Comparison of ENCODE assay signal across 23 cellular contexts in genomic region chrX:150227321-150227860, GRCh38.
"Had no signal": no experiment of that assay in that cellular context is flagged by ENCODE, and none has a peak within 500 bp of the region (broad histone marks: within the 10 kb centered on the region; RNA-seq: fewer than 3 reads in every experiment).

No MANE protein-coding gene starts in this region.

- H3K9me3 Mint-ChIP-seq: activated CD4-positive, alpha-beta memory T cell treated with anti-CD3 and anti-CD28 coated beads, Interleukin-2, amount 10 ng/mL, durations not matched to agents 7 days and 5 days; activated naive CD4-positive, alpha-beta T cell treated with anti-CD3 and anti-CD28 coated beads for 36 hours; activated T-cell treated with anti-CD3 and anti-CD28 coated beads, Interleukin-2, amount 50 U/mL, for 4 hours; natural killer cell; stimulated activated effector memory CD8-positive, alpha-beta T cell treated with anti-CD3 and anti-CD28 coated beads, Interleukin-12 subunit alpha, Interleukin-12 subunit beta, amount 100 ng/mL, for 72 hours had no signal

- H3K27me3 ChIP-seq: gastrocnemius medialis, ovary, right lobe of liver, testis, upper lobe of left lung had no signal

- H3K36me3 Mint-ChIP-seq: natural killer cell; stimulated activated effector memory CD8-positive, alpha-beta T cell treated with anti-CD3 and anti-CD28 coated beads, Interleukin-12 subunit alpha, Interleukin-12 subunit beta, amount 100 ng/mL, for 72 hours had no signal

- H3K4me3 Mint-ChIP-seq: activated CD4-positive, alpha-beta memory T cell treated with anti-CD3 and anti-CD28 coated beads, Interleukin-2, amount 10 ng/mL, durations not matched to agents 7 days and 5 days; activated naive CD4-positive, alpha-beta T cell treated with anti-CD3 and anti-CD28 coated beads for 36 hours; activated T-cell treated with anti-CD3 and anti-CD28 coated beads, Interleukin-2, amount 50 U/mL, for 4 hours; natural killer cell; stimulated activated effector memory CD8-positive, alpha-beta T cell treated with anti-CD3 and anti-CD28 coated beads, Interleukin-12 subunit alpha, Interleukin-12 subunit beta, amount 100 ng/mL, for 72 hours had no signal

- DNase-seq: activated CD4-positive, alpha-beta memory T cell treated with anti-CD3 and anti-CD28 coated beads, Interleukin-2, amount 10 ng/mL, durations not matched to agents 7 days and 5 days; activated CD4-positive, alpha-beta T cell treated with anti-CD3 and anti-CD28 coated beads for 48 hours; activated CD4-positive, CD25-positive, alpha-beta regulatory T cell; activated naive CD4-positive, alpha-beta T cell treated with anti-CD3 and anti-CD28 coated beads for 36 hours; activated T-cell treated with anti-CD3 and anti-CD28 coated beads, Interleukin-2, amount 50 U/mL, for 4 hours; aorta; cortex of kidney; effector CD4-positive, alpha-beta T cell; gastrocnemius medialis; heart left ventricle; kidney glomerular epithelial cell; mesendoderm; natural killer cell; ovary; psoas muscle; right lobe of liver; stimulated activated CD4-positive, alpha-beta T cell treated with anti-CD3 and anti-CD28 coated beads, Interleukin-4, amount 100 ng/mL, for 24 hours; T-helper 1 cell; T1000; testis; upper lobe of left lung had no signal

- H3K27me3 Mint-ChIP-seq: activated CD4-positive, alpha-beta memory T cell treated with anti-CD3 and anti-CD28 coated beads, Interleukin-2, amount 10 ng/mL, durations not matched to agents 7 days and 5 days had no signal

- H3K9me3 ChIP-seq: gastrocnemius medialis, heart left ventricle, ovary, psoas muscle, right lobe of liver, testis, upper lobe of left lung had no signal

- H3K4me1 Mint-ChIP-seq: stimulated activated effector memory CD8-positive, alpha-beta T cell treated with anti-CD3 and anti-CD28 coated beads, Interleukin-12 subunit alpha, Interleukin-12 subunit beta, amount 100 ng/mL, for 72 hours had no signal

- ATAC-seq: activated T-cell treated with anti-CD3 and anti-CD28 coated beads, Interleukin-2, amount 50 U/mL, for 4 hours; gastrocnemius medialis; heart left ventricle; natural killer cell; psoas muscle; right lobe of liver; stimulated activated effector memory CD8-positive, alpha-beta T cell treated with anti-CD3 and anti-CD28 coated beads, Interleukin-12 subunit alpha, Interleukin-12 subunit beta, amount 100 ng/mL, for 72 hours had no signal

- H3K27ac ChIP-seq: gastrocnemius medialis, heart left ventricle, ovary, psoas muscle, right lobe of liver, testis, upper lobe of left lung had no signal

- H3K4me1 ChIP-seq: heart left ventricle, psoas muscle, right lobe of liver, testis, upper lobe of left lung had no signal

- H3K4me3 ChIP-seq: gastrocnemius medialis, heart left ventricle, ovary, psoas muscle, right lobe of liver, smooth muscle cell, testis, upper lobe of left lung had no signal

- H3K36me3 ChIP-seq: gastrocnemius medialis, heart left ventricle, ovary, right lobe of liver, upper lobe of left lung had no signal

- H3K27ac Mint-ChIP-seq: activated CD4-positive, alpha-beta memory T cell treated with anti-CD3 and anti-CD28 coated beads, Interleukin-2, amount 10 ng/mL, durations not matched to agents 7 days and 5 days; activated naive CD4-positive, alpha-beta T cell treated with anti-CD3 and anti-CD28 coated beads for 36 hours; natural killer cell; stimulated activated effector memory CD8-positive, alpha-beta T cell treated with anti-CD3 and anti-CD28 coated beads, Interleukin-12 subunit alpha, Interleukin-12 subunit beta, amount 100 ng/mL, for 72 hours had no signal
